ENCODE assay signal across 1 cellular context in the genomic region with DNA sequence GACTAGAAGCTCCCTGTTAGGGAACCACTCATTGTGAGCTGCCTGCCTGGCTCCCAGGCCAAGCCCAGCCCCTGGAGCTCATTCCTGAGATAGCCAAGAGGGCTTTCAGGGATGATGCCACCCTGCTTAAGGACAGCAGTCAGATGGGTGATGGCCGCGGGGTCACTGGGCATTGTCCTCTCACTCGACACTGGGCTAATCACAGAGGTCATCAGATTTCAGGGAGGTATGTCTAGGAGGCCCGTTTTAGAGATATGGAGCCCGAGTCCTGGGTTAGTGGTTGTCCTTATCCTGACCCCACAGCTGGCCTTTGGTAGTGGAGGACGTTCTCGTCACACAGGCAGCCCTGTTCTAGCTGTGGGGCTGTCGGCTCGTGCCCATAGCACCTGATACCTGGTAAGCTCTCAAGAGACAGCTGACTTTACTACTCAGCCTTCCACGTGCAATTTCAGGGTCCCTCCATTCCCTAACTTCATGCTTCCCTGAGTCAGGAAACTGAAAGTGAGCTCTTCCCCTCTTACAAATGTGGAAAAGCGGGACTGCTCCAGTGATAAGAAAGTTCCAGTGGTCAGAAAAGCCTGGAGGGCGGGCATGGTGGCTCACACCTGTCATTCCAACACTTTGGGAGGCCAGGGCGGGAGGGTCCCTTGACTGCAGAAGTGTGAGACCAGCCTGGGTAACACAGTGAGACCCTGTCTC.
TF ChIP-seq lines count a peak whose summit lies in the region.

No MANE protein-coding gene starts in this region.

TF ChIP-seq in IMR-90, 13 proteins besides CTCF, POLR2A, EP300 and RAD21:
- TF ChIP-seq, protein P1, sequence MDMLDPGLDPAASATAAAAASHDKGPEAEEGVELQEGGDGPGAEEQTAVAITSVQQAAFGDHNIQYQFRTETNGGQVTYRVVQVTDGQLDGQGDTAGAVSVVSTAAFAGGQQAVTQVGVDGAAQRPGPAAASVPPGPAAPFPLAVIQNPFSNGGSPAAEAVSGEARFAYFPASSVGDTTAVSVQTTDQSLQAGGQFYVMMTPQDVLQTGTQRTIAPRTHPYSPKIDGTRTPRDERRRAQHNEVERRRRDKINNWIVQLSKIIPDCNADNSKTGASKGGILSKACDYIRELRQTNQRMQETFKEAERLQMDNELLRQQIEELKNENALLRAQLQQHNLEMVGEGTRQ (IDR thresholded peaks at IDR 0.05; ENCODE audit: low read depth, low read length) = no peak
- TF ChIP-seq MXI1 (IDR thresholded peaks at IDR 0.05; ENCODE audit: borderline replicate concordance, low read depth, low read length) (no peak), NFE2L2 (IDR thresholded peaks at IDR 0.05; ENCODE audit: low read depth, low read length) (no peak)
